Comparison of ENCODE assay signal across 8 cellular contexts in genomic region chr10:102643346-102644065, GRCh38. TPM values are rescaled to one million over a fixed set of nuclear protein-coding genes. Genes with fewer than 3 reads are reported as not detected.
DNase-seq lines count a peak whose midpoint lies in the region; ATAC-seq and TF ChIP-seq lines count a peak whose summit lies in the region.

No MANE protein-coding gene starts in this region.

- H3K4me2 ChIP-seq in SU-DHL-6 (ENCODE audit: low read depth, low read length, poor library complexity, severe bottlenecking): peak overlapping the region; percentile 73

- peaks cover 34% of the 10 kb centered on the region for H3K4me1 Mint-ChIP-seq in brain

- peak overlapping the region; percentile 78 for H3K4me3 ChIP-seq in GM06990 (replicated peaks; ENCODE audit: low read depth, low read length)
- peak overlapping the region; percentile 76 for H3K4me3 ChIP-seq in SU-DHL-6 (ENCODE audit: insufficient read depth, low read length, poor library complexity, severe bottlenecking)
- peak overlapping the region; percentile 88; the same call in 1 of the 2 replicates for H3K4me3 ChIP-seq in iPS DF 6.9 (ENCODE audit: low read length)

- H3K9ac ChIP-seq in SU-DHL-6 (ENCODE audit: low read length): peak overlapping the region; percentile 84

- peaks cover 6% of the 10 kb centered on the region for H3K36me3 Mint-ChIP-seq in brain

- peak overlapping the region; percentile 96 to 99 (median 99) for H3K27ac Mint-ChIP-seq in brain

- H3K79me2 ChIP-seq in SU-DHL-6 (ENCODE audit: insufficient read depth, low read length): peaks cover 17% of the 10 kb centered on the region; the same call in 1 of the 2 replicates

- peaks cover 4% of the 10 kb centered on the region; the same call in 1 of the 2 replicates for H3K4me1 ChIP-seq in iPS DF 6.9 (ENCODE audit: control insufficient read depth, insufficient read depth, low read length)

- peak overlapping the region; percentile 87 to 97 (median 95) for H3K4me3 Mint-ChIP-seq in brain

- DNase-seq in GM06990 (ENCODE audit: extremely low read depth, insufficient read length): peak; percentile 59
- DNase-seq in LHCN-M2 (ENCODE audit: low read depth): peak; percentile 73
- no peak for DNase-seq in iPS DF 6.9 (ENCODE audit: low read depth, low spot score)
- peak; percentile 55 for DNase-seq in renal cortical epithelial cell (ENCODE audit: low read depth)

- H3K27ac ChIP-seq in SU-DHL-6 (ENCODE audit: low read depth, low read length): peak overlapping the region; percentile 87
- H3K27ac ChIP-seq in iPS DF 6.9 (ENCODE audit: low read length): no peak overlapping the region

- peaks cover 6% of the 10 kb centered on the region; the same call in 1 of the 2 replicates for H3K9me3 ChIP-seq in SU-DHL-6 (ENCODE audit: insufficient read depth, low read length)
- no peaks in the 10 kb centered on the region for H3K9me3 ChIP-seq in iPS DF 6.9 (ENCODE audit: control insufficient read depth, insufficient read depth, low read length)

- H4K20me1 ChIP-seq in SU-DHL-6 (ENCODE audit: low read depth, low read length): no peaks in the 10 kb centered on the region

- H2AFZ ChIP-seq in SU-DHL-6 (ENCODE audit: low read depth, low read length, severe bottlenecking): peak overlapping the region; percentile 78

- no peaks in the 10 kb centered on the region for H3K27me3 ChIP-seq in GM06990 (replicated peaks; ENCODE audit: control insufficient read depth, insufficient read depth, low read length)
- H3K27me3 ChIP-seq in SU-DHL-6 (ENCODE audit: low read length): no peaks in the 10 kb centered on the region
- no peaks in the 10 kb centered on the region for H3K27me3 ChIP-seq in iPS DF 6.9 (ENCODE audit: control insufficient read depth, insufficient read depth, low read length)

- H3K9me2 ChIP-seq in SU-DHL-6 (replicated peaks; ENCODE audit: insufficient read depth, low read length): no peaks in the 10 kb centered on the region

- no peak for TF ChIP-seq CTCF in GM06990 (IDR thresholded peaks at IDR 0.05; ENCODE audit: insufficient read depth, low read length, poor library complexity, severe bottlenecking)
- TF ChIP-seq CTCF in SU-DHL-6 (IDR thresholded peaks at IDR 0.05; ENCODE audit: insufficient read depth, low read length, poor library complexity, severe bottlenecking): no peak
- TF ChIP-seq CTCF in brain (conservative IDR thresholded peaks at IDR 0.05): no peak

- ATAC-seq in GM19452 (IDR thresholded peaks at IDR 0.05; ENCODE audit: unreplicated experiment) (no peak), GM19395 (IDR thresholded peaks at IDR 0.05; ENCODE audit: unreplicated experiment) (no peak)

- no peaks in the 10 kb centered on the region for H3K9me3 Mint-ChIP-seq in brain

- H3K36me3 ChIP-seq in GM06990 (ENCODE audit: control insufficient read depth, insufficient read depth, low read length) (peaks cover 1% of the 10 kb centered on the region; the same call in 1 of the 2 replicates), SU-DHL-6 (ENCODE audit: low read length) (no peaks in the 10 kb centered on the region), iPS DF 6.9 (ENCODE audit: control insufficient read depth, insufficient read depth, low read length) (no peaks in the 10 kb centered on the region)

- peaks cover 17% of the 10 kb centered on the region for H3K27me3 Mint-ChIP-seq in brain

- no CpG with 5 or more reads among the region's 76 CpGs for WGBS in iPS DF 6.9 (ENCODE audit: insufficient coverage, insufficient read length)

- peaks cover 28% of the 10 kb centered on the region for H3F3A ChIP-seq in SU-DHL-6 (ENCODE audit: insufficient read depth)

RNA-seq across cellular contexts. Expression of gene TRIM8, which starts 0.8 kb away (rescaled TPM):
- 135 and 136 TPM in 2 replicates for total RNA-seq in LHCN-M2 (2014; rRNA removed)
- polyA plus RNA-seq in LHCN-M2 (2012): 155 TPM
- 97.4 TPM for polyA plus RNA-seq in brain (ENCODE audit: insufficient read depth, low read depth, low replicate concordance)
- 47.2 and 146 TPM in 2 replicates for total RNA-seq in renal cortical epithelial cell
